Comparison of ENCODE assay signal across 1 cellular context in the genomic region with DNA sequence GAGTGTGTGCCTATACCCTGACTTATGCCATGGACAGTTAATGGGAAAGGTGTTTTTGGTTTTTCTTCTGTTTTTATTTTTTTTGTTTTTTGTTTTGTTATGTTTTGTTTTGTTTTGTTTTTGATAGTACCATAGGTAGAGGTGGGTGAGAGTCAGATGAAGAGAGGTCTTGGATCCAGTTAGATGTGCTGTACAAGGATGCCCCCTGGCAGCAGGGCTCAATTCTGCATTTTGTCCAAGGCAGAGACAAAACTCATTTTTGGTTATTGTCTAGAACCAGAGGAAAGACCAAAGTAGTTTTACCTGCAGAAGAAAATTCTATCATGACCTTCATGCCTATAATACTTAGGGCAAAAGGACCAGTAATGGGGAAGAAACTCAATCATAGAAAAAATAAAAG.
TF ChIP-seq lines count a peak whose summit lies in the region.

No MANE protein-coding gene starts in this region.

TF ChIP-seq in GM23338, 12 proteins besides CTCF, POLR2A, EP300 and RAD21 (continued from another document):
- no peak for TF ChIP-seq REST (IDR thresholded peaks at IDR 0.05; ENCODE audit: unreplicated experiment)
- TF ChIP-seq, protein P1, sequence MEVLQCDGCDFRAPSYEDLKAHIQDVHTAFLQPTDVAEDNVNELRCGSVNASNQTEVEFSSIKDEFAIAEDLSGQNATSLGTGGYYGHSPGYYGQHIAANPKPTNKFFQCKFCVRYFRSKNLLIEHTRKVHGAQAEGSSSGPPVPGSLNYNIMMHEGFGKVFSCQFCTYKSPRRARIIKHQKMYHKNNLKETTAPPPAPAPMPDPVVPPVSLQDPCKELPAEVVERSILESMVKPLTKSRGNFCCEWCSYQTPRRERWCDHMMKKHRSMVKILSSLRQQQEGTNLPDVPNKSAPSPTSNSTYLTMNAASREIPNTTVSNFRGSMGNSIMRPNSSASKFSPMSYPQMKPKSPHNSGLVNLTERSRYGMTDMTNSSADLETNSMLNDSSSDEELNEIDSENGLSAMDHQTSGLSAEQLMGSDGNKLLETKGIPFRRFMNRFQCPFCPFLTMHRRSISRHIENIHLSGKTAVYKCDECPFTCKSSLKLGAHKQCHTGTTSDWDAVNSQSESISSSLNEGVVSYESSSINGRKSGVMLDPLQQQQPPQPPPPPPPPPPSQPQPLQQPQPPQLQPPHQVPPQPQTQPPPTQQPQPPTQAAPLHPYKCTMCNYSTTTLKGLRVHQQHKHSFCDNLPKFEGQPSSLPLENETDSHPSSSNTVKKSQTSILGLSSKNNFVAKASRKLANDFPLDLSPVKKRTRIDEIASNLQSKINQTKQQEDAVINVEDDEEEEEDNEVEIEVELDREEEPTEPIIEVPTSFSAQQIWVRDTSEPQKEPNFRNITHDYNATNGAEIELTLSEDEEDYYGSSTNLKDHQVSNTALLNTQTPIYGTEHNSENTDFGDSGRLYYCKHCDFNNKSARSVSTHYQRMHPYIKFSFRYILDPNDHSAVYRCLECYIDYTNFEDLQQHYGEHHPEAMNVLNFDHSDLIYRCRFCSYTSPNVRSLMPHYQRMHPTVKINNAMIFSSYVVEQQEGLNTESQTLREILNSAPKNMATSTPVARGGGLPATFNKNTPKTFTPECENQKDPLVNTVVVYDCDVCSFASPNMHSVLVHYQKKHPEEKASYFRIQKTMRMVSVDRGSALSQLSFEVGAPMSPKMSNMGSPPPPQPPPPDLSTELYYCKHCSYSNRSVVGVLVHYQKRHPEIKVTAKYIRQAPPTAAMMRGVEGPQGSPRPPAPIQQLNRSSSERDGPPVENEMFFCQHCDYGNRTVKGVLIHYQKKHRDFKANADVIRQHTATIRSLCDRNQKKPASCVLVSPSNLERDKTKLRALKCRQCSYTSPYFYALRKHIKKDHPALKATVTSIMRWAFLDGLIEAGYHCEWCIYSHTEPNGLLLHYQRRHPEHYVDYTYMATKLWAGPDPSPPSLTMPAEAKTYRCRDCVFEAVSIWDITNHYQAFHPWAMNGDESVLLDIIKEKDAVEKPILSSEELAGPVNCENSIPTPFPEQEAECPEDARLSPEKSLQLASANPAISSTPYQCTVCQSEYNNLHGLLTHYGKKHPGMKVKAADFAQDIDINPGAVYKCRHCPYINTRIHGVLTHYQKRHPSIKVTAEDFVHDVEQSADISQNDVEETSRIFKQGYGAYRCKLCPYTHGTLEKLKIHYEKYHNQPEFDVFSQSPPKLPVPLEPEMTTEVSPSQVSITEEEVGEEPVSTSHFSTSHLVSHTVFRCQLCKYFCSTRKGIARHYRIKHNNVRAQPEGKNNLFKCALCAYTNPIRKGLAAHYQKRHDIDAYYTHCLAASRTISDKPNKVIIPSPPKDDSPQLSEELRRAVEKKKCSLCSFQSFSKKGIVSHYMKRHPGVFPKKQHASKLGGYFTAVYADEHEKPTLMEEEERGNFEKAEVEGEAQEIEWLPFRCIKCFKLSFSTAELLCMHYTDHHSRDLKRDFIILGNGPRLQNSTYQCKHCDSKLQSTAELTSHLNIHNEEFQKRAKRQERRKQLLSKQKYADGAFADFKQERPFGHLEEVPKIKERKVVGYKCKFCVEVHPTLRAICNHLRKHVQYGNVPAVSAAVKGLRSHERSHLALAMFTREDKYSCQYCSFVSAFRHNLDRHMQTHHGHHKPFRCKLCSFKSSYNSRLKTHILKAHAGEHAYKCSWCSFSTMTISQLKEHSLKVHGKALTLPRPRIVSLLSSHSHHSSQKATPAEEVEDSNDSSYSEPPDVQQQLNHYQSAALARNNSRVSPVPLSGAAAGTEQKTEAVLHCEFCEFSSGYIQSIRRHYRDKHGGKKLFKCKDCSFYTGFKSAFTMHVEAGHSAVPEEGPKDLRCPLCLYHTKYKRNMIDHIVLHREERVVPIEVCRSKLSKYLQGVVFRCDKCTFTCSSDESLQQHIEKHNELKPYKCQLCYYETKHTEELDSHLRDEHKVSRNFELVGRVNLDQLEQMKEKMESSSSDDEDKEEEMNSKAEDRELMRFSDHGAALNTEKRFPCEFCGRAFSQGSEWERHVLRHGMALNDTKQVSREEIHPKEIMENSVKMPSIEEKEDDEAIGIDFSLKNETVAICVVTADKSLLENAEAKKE (CRISPR knock-in tag; IDR thresholded peaks at IDR 0.05), result no peak
- no peak for TF ChIP-seq JUNB (IDR thresholded peaks at IDR 0.05; ENCODE audit: unreplicated experiment)
- no peak for TF ChIP-seq ZNF331 (CRISPR knock-in tag; IDR thresholded peaks at IDR 0.05; ENCODE audit: low read depth)
